34 cellular contexts compared by ENCODE assay signal in the genomic region with DNA sequence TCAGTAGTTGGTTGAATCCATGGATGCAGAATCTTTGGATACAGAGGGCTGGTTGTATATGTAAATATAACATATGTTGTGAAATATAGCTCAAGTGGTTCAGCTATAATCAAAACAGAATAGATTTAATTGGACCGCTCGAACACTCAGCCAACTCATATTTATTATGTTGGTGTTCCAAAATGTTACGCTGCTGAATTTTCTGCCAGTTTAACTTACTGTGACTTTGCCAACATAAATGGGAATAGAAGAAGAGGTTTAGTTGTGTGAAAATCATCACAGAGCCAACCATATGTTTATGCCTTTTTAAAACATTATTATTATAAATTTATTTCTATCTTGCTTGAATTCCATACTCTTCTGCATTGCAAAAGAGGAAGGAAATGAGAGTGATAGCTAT.
DNase-seq lines count a peak whose midpoint lies in the region; ATAC-seq and TF ChIP-seq lines count a peak whose summit lies in the region.
"Had no signal": no experiment of that assay in that cellular context is flagged by ENCODE, and none has a peak within 500 bp of the region (broad histone marks: within the 10 kb centered on the region; RNA-seq: fewer than 3 reads in every experiment).

No MANE protein-coding gene starts in this region.

- H3K36me3 Mint-ChIP-seq in activated naive CD4-positive, alpha-beta T cell treated with anti-CD3 and anti-CD28 coated beads, Interleukin-2, amount 50 U/mL, for 72 hours, result no peaks in the 10 kb centered on the region
- H3K36me3 Mint-ChIP-seq: CD14-positive monocyte; CD4-positive, alpha-beta memory T cell; CD4-positive, CD25-positive, alpha-beta regulatory T cell; CD8-positive, alpha-beta memory T cell; CD8-positive, alpha-beta T cell had no signal

- ATAC-seq in activated naive CD4-positive, alpha-beta T cell treated with anti-CD3 and anti-CD28 coated beads, Interleukin-2, amount 50 U/mL, for 72 hours, result no peak
- no peak for ATAC-seq in heart right ventricle
- ATAC-seq: A549; CD8-positive, alpha-beta T cell had no signal

- H3K27me3 ChIP-seq in heart right ventricle, result no peaks in the 10 kb centered on the region
- H3K27me3 ChIP-seq: BLaER1; BLaER1 treated with 17β-estradiol and CSF1 and Interleukin-3, amounts not matched to agents 10 nM and 100 nM had no signal

- H3K9me3 Mint-ChIP-seq in activated naive CD4-positive, alpha-beta T cell treated with anti-CD3 and anti-CD28 coated beads, Interleukin-2, amount 50 U/mL, for 72 hours, result peaks cover 0 to 8% of the 10 kb centered on the region in 2 donors

- intact Hi-C loops in heart right ventricle (cut with DNase I), result no loop called here

- peak; percentile 12 for DNase-seq in Ammon's horn (ENCODE audit: low spot score)
- peak; percentile 81 for DNase-seq in G401 (ENCODE audit: low spot score)
- DNase-seq in cerebellar cortex (ENCODE audit: low spot score), result peak; percentile 75
- peak; percentile 6 for DNase-seq in cerebellum (ENCODE audit: low spot score)
- DNase-seq in activated CD8-positive, alpha-beta memory T cell treated with anti-CD3 and anti-CD28 coated beads, Interleukin-2, amount 50 U/mL, for 4 hours, result no peak
- DNase-seq in activated naive CD4-positive, alpha-beta T cell treated with anti-CD3 and anti-CD28 coated beads, Interleukin-2, amount 50 U/mL, for 72 hours (ENCODE audit: low spot score in 2 of 2), result no peak
- no peak for DNase-seq in heart right ventricle
- no peak for DNase-seq in GM20000 (ENCODE audit: low spot score)
- DNase-seq: 8988T; ACHN; AML-193; BE2C; Caco-2; Calu3; CD4-positive, alpha-beta memory T cell; CD4-positive, alpha-beta T cell; CD4-positive, CD25-positive, alpha-beta regulatory T cell; CD8-positive, alpha-beta memory T cell; CD8-positive, alpha-beta T cell; COR-L47; DMS 273 treated with DMSO at 0.1 percent for 48 hours; DMS153; DMS53; DMS79; DMS79 treated with DMSO at 0.1 percent for 48 hours; DND-41; EL had no signal

- H3K27ac ChIP-seq in heart right ventricle, result no peak overlapping the region
- H3K27ac ChIP-seq: 22Rv1; A549; BLaER1; BLaER1 treated with 17β-estradiol and CSF1 and Interleukin-3, amounts not matched to agents 10 nM and 100 nM; C4-2B had no signal

- H3K27ac Mint-ChIP-seq in activated naive CD4-positive, alpha-beta T cell treated with anti-CD3 and anti-CD28 coated beads, Interleukin-2, amount 50 U/mL, for 72 hours, result no peak overlapping the region
- H3K27ac Mint-ChIP-seq: B cell; CD14-positive monocyte; CD4-positive, alpha-beta memory T cell; CD4-positive, alpha-beta T cell; CD4-positive, CD25-positive, alpha-beta regulatory T cell; CD8-positive, alpha-beta memory T cell; CD8-positive, alpha-beta T cell had no signal

- WGBS in heart right ventricle, 2 donors, result 94 to 97% methylated on average over 3 of the region's 3 CpGs

- no peaks in the 10 kb centered on the region for H3K36me3 ChIP-seq in heart right ventricle
- H3K36me3 ChIP-seq: BE2C; BLaER1; BLaER1 treated with 17β-estradiol and CSF1 and Interleukin-3, amounts not matched to agents 10 nM and 100 nM had no signal

- H3K9me3 ChIP-seq in heart right ventricle, result peaks cover 0 to 3% (median 0%) of the 10 kb centered on the region in 11 donors
- H3K9me3 ChIP-seq: A549, BE2C, BLaER1 had no signal

- H3K4me1 ChIP-seq in heart right ventricle, result no peaks in the 10 kb centered on the region
- H3K4me1 ChIP-seq: A549, BE2C, BLaER1, Caco-2 had no signal

- TF ChIP-seq CTCF in heart right ventricle (IDR thresholded peaks at IDR 0.05), result no peak
- TF ChIP-seq CTCF in GM20000 (IDR thresholded peaks at IDR 0.05; ENCODE audit: extremely low read depth, missing control alignments), result no peak

- H3K4me3 ChIP-seq in heart right ventricle, result no peak overlapping the region
- H3K4me3 ChIP-seq: A549; BLaER1; BLaER1 treated with 17β-estradiol and CSF1 and Interleukin-3, amounts not matched to agents 10 nM and 100 nM had no signal

- in situ Hi-C loops in G401 (cut with HindIII; ENCODE audit: low sequenced_read_pairs), result no loop called here

Comparison
In these comparisons a context has a peak if more than half of its experiments do, and no peak if none do; other contexts are left out.
1. DNase-seq: peak in Ammon's horn (single experiment), G401 (single experiment), cerebellar cortex (single experiment) and cerebellum (single experiment); none in activated CD8-positive, alpha-beta memory T cell treated with anti-CD3 and anti-CD28 coated beads, Interleukin-2, amount 50 U/mL, for 4 hours (single experiment), activated naive CD4-positive, alpha-beta T cell treated with anti-CD3 and anti-CD28 coated beads, Interleukin-2, amount 50 U/mL, for 72 hours (0 of 2), heart right ventricle (0 of 2) and GM20000 (single experiment).